Comparison of ENCODE assay signal across 12 cellular contexts in genomic region chr9:86337469-86338107, GRCh38. TPM values are rescaled to one million over a fixed set of nuclear protein-coding genes. Genes with fewer than 3 reads are reported as not detected.
A peak's percentile ranks its signal among the peaks of the same experiment; 100 is the strongest.
DNase-seq lines count a peak whose midpoint lies in the region; ATAC-seq, FAIRE-seq and TF ChIP-seq lines count a peak whose summit lies in the region.
"Had no signal": no experiment of that assay in that cellular context is flagged by ENCODE, and none has a peak within 500 bp of the region (broad histone marks: within the 10 kb centered on the region; RNA-seq: fewer than 3 reads in every experiment).

No MANE protein-coding gene starts in this region.

- H3K27me3 Mint-ChIP-seq in naive B cell, result no peaks in the 10 kb centered on the region

- H3K36me3 Mint-ChIP-seq in naive B cell, result peaks cover 38 to 49% of the 10 kb centered on the region in 2 donors

- H3K4me3 Mint-ChIP-seq in naive B cell, result peak overlapping the region in 7 of 8 donors; percentile 47 to 69 (median 56)

- TF ChIP-seq POLR2A in GM12892 (IDR thresholded peaks at IDR 0.05; ENCODE audit: low read depth, low read length), result no peak

- peaks cover 0 to 4% (median 0%) of the 10 kb centered on the region in 7 donors for H3K9me3 Mint-ChIP-seq in naive B cell

- peak overlapping the region; percentile 33 to 94 (median 73) for H3K27ac Mint-ChIP-seq in naive B cell

- DNase-seq in GM12892 (ENCODE audit: insufficient read length) (no peak), OCI-M1 (lab: John Stamatoyannopoulos, UW) (peak; percentile 21), naive B cell (no peak), 8988T (no peak)
- no peak for DNase-seq in effector CD8-positive, alpha-beta T cell (lab: John Stamatoyannopoulos, UW)
- no peak for DNase-seq in stimulated activated CD4-positive, alpha-beta T cell treated with anti-CD3 and anti-CD28 coated beads, Interleukin-15, amount 100 ng/mL, for 24 hours
- DNase-seq in effector CD4-positive, alpha-beta T cell, result no peak
- DNase-seq: DND-41, NCI-H1417 had no signal

- peaks cover 7 to 39% (median 26%) of the 10 kb centered on the region in 3 donors for H3K4me1 Mint-ChIP-seq in naive B cell

- peak; percentile 78 for FAIRE-seq in GM12892 (lab: Jason Lieb, UNC)
- FAIRE-seq: astrocyte had no signal

- ATAC-seq in GM21723 (IDR thresholded peaks at IDR 0.05; ENCODE audit: unreplicated experiment), result peak; percentile 37
- peak; percentile 54 to 73 for ATAC-seq in naive B cell (ENCODE audit: low read depth in 2 of 2)
- ATAC-seq: activated CD4-positive, CD25-positive, alpha-beta regulatory T cell treated with anti-CD3 and anti-CD28 coated beads, Interleukin-2, amount 50 U/mL, for 24 hours had no signal

RNA-seq across cellular contexts. Expression of gene TUT7, which starts 16.6 kb away (rescaled TPM):
- 21.9 TPM for polyA plus RNA-seq in GM12892 (2012; ENCODE audit: missing spikeins)
- polyA plus RNA-seq in naive B cell (ENCODE audit: low read depth in 6 of 6), result 10 to 100 TPM; 16.0 to 33.0 (median 20.4) TPM

RNA-seq across cellular contexts. Expression of gene ISCA1, which starts 55.2 kb away (rescaled TPM):
- polyA plus RNA-seq in GM12892 (2012; ENCODE audit: missing spikeins), result 24.7 TPM
- 10 to 100 TPM; 29.0 to 95.6 (median 42.2) TPM for polyA plus RNA-seq in naive B cell (ENCODE audit: low read depth in 6 of 6)
